19 cellular contexts compared by ENCODE assay signal in the genomic region with DNA sequence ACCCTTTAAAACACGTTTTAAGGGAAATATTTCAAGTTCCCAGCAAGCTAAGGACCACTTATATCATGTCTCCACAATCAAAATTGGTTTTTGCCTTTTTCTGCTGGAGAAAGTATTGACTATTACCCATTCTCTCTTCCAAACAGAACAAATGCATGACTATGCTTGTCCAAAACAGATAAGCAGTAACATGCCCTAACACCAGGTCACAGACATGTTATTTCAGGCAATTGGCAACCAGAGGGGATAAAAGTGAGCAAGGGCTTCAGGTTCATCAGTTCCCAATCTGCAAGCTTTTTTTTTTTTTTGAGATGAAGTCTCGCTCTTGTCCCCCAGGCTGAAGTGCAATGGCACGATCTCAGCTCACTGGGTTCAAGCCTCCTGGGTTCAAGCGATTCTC.
"Had no signal": no experiment of that assay in that cellular context is flagged by ENCODE, and none has a peak within 500 bp of the region (broad histone marks: within the 10 kb centered on the region; RNA-seq: fewer than 3 reads in every experiment).

No MANE protein-coding gene starts in this region.

- H3K36me3 ChIP-seq: colonic mucosa, left ventricle myocardium inferior, neutrophil, right atrium auricular region, sigmoid colon, uterus had no signal

- H3K27me3 ChIP-seq: colonic mucosa, esophagus muscularis mucosa, neutrophil, right atrium auricular region, sigmoid colon, uterus had no signal

- H3K27me3 Mint-ChIP-seq: naive B cell, type B pancreatic cell had no signal

- H3K27ac ChIP-seq: colonic mucosa, esophagus muscularis mucosa, left ventricle myocardium inferior, lower lobe of right lung, neutrophil, right atrium auricular region, sigmoid colon, uterus had no signal

- H3K4me3 ChIP-seq: colonic mucosa, esophagus muscularis mucosa, left ventricle myocardium inferior, lower lobe of right lung, right atrium auricular region, sigmoid colon, skin epidermis, uterus had no signal

- DNase-seq: colonic mucosa; dermis blood vessel endothelial cell; foreskin fibroblast; immature natural killer cell; kidney; left cardiac atrium; left ventricle myocardium inferior; lower lobe of right lung; mesendoderm; naive B cell; sigmoid colon; stimulated activated naive CD4-positive, alpha-beta T cell treated with Interleukin-2 at 50 U/mL for 16 hours; uterus had no signal

- H3K36me3 Mint-ChIP-seq: immature natural killer cell, naive B cell had no signal

- H3K4me1 ChIP-seq: colonic mucosa, esophagus muscularis mucosa, lower lobe of right lung, right atrium auricular region, sigmoid colon, uterus had no signal

- H3K9me3 Mint-ChIP-seq: immature natural killer cell, naive B cell, nephron, type B pancreatic cell had no signal

- H3K9me3 ChIP-seq: colonic mucosa, esophagus muscularis mucosa, left ventricle myocardium inferior, lower lobe of right lung, neutrophil, right atrium auricular region, sigmoid colon, uterus had no signal

- H3K4me3 Mint-ChIP-seq: immature natural killer cell, naive B cell, nephron, type B pancreatic cell had no signal

- H3K27ac Mint-ChIP-seq: immature natural killer cell, naive B cell, nephron, type B pancreatic cell had no signal

- H3K4me1 Mint-ChIP-seq: naive B cell, nephron had no signal

- ATAC-seq: left cardiac atrium, lower lobe of right lung had no signal
